In genomic region chr9:111661802-111662491, GRCh38 we compare ENCODE assay signal across 8 cellular contexts. TPM values are rescaled to one million over a fixed set of nuclear protein-coding genes. Genes with fewer than 3 reads are reported as not detected.
DNase-seq lines count a peak whose midpoint lies in the region; ATAC-seq, FAIRE-seq and TF ChIP-seq lines count a peak whose summit lies in the region.

No MANE protein-coding gene starts in this region.

- peak; percentile 51 for FAIRE-seq in GM19239 (lab: Jason Lieb, UNC)

- H3K4me2 ChIP-seq in trophoblast cell (ENCODE audit: low read length), result peak overlapping the region; percentile 100

- peaks cover 38% of the 10 kb centered on the region for H3K4me1 ChIP-seq in adipocyte (ENCODE audit: control insufficient read depth, insufficient read depth, low read length)
- peaks cover 0 to 25% (median 14%) of the 10 kb centered on the region in 12 donors for H3K4me1 ChIP-seq in heart left ventricle
- peaks cover 4 to 16% of the 10 kb centered on the region in 2 experiments for H3K4me1 ChIP-seq in trophoblast cell (ENCODE audit: control insufficient read depth in 1 of 2, insufficient read depth in 2 of 2, low read length in 2 of 2)

- peaks cover 6% of the 10 kb centered on the region for H3K79me2 ChIP-seq in trophoblast cell (ENCODE audit: control insufficient read depth, insufficient read depth, low read length, poor library complexity)

- H3K18ac ChIP-seq in trophoblast cell (ENCODE audit: low read length), result peak overlapping the region; percentile 63

- H4K8ac ChIP-seq in trophoblast cell (ENCODE audit: low read depth, low read length), result peak overlapping the region; percentile 89

- H2AK5ac ChIP-seq in trophoblast cell (ENCODE audit: low read length), result peak overlapping the region; percentile 76

- peak overlapping the region; percentile 61 for H2BK12ac ChIP-seq in trophoblast cell (ENCODE audit: low read length)

- TF ChIP-seq CTCF in C4-2B (conservative IDR thresholded peaks at IDR 0.05) (no peak), RWPE1 (conservative IDR thresholded peaks at IDR 0.05; ENCODE audit: low read depth) (no peak), heart left ventricle (IDR thresholded peaks at IDR 0.05) (no peak)

- peak overlapping the region; percentile 90 for H3K14ac ChIP-seq in trophoblast cell (ENCODE audit: low read length)

- peak; percentile 36 for ATAC-seq in HG03354 (IDR thresholded peaks at IDR 0.05; ENCODE audit: poor library complexity, severe bottlenecking, unreplicated experiment)
- ATAC-seq in heart left ventricle, result peak; percentile 60 to 81 (median 76)

- peak overlapping the region; percentile 59 for H4K12ac ChIP-seq in trophoblast cell (ENCODE audit: low read depth, low read length)

- peak overlapping the region; percentile 62 for H4K91ac ChIP-seq in trophoblast cell (ENCODE audit: low read depth, low read length)

- H3K4ac ChIP-seq in trophoblast cell (ENCODE audit: low read depth, low read length), result peak overlapping the region; percentile 82

- no peak overlapping the region for H3K23ac ChIP-seq in trophoblast cell (ENCODE audit: low read length)

- peaks cover 7% of the 10 kb centered on the region for H3K79me1 ChIP-seq in trophoblast cell (ENCODE audit: low read length)

- POLR2A ChIA-PET in RWPE1 (lab: Yijun Ruan, JAX; ENCODE audit: low non-redundant PET), result no interaction called here

- no peaks in the 10 kb centered on the region for H3K27me3 ChIP-seq in adipocyte (replicated peaks; ENCODE audit: control insufficient read depth, insufficient read depth, low read length)
- H3K27me3 ChIP-seq in heart left ventricle, result no peaks in the 10 kb centered on the region
- no peaks in the 10 kb centered on the region for H3K27me3 ChIP-seq in trophoblast cell (ENCODE audit: insufficient read depth, low read length)

- H3K9ac ChIP-seq in adipocyte (ENCODE audit: low read length), result peak overlapping the region; percentile 87
- peak overlapping the region; percentile 75 for H3K9ac ChIP-seq in trophoblast cell (ENCODE audit: low read length)

- CTCF ChIA-PET in RWPE1 (lab: Yijun Ruan, JAX), result interaction anchor here (0.6 to 0.7 kb wide), 2 partner anchors 69 to 164 kb away, joined by 3 to 5 read pairs; no protein-coding TSS in a partner anchor

- no peak overlapping the region for H2BK5ac ChIP-seq in trophoblast cell (ENCODE audit: low read depth, low read length, poor library complexity)

- peak overlapping the region; percentile 68 for H2BK120ac ChIP-seq in trophoblast cell (ENCODE audit: insufficient read depth, low read length, poor library complexity)

- TF ChIP-seq POLR2A in heart left ventricle (IDR thresholded peaks at IDR 0.05), result no peak

- H3K9me3 ChIP-seq in adipocyte (ENCODE audit: control insufficient read depth, low read length) (no peaks in the 10 kb centered on the region), heart left ventricle (no peaks in the 10 kb centered on the region), trophoblast cell (ENCODE audit: insufficient read depth, low read depth, low read length) (no peaks in the 10 kb centered on the region)

- peaks cover 5% of the 10 kb centered on the region for H3K36me3 ChIP-seq in adipocyte (ENCODE audit: control insufficient read depth, insufficient read depth, low read length, severe bottlenecking)
- peaks cover 0 to 21% (median 4%) of the 10 kb centered on the region in 9 donors for H3K36me3 ChIP-seq in heart left ventricle
- peaks cover 0 to 4% of the 10 kb centered on the region in 2 experiments for H3K36me3 ChIP-seq in trophoblast cell (ENCODE audit: control insufficient read depth in 1 of 2, insufficient read depth in 2 of 2, low read length in 2 of 2)

- peak overlapping the region; percentile 71 for H2AFZ ChIP-seq in trophoblast cell (ENCODE audit: insufficient read depth, low read length, poor library complexity)

- H3K4me3 ChIP-seq in adipocyte (ENCODE audit: low read length) (peak overlapping the region; percentile 94), heart left ventricle (peak overlapping the region; percentile 61 to 97 (median 78)), trophoblast cell (ENCODE audit: low read depth, low read length) (peak overlapping the region; percentile 78)

- peak overlapping the region; percentile 65 for H3K27ac ChIP-seq in C4-2B
- peak overlapping the region; percentile 72 for H3K27ac ChIP-seq in RWPE1
- peak overlapping the region; percentile 40 to 89 (median 74) for H3K27ac ChIP-seq in heart left ventricle
- peak overlapping the region; percentile 83 for H3K27ac ChIP-seq in trophoblast cell (ENCODE audit: low read depth, low read length)

- DNase-seq in GM19239 (ENCODE audit: insufficient read length, low spot score), result peak; percentile 55
- peak; percentile 53 for DNase-seq in RWPE1 (ENCODE audit: low spot score)
- peak; percentile 80 for DNase-seq in adipocyte (ENCODE audit: low read depth)
- peak; percentile 42 to 71 (median 46) for DNase-seq in heart left ventricle
- DNase-seq in trophoblast cell, result peak; percentile 75
- no peak for DNase-seq in kidney glomerular epithelial cell (lab: John Stamatoyannopoulos, UW)

- WGBS in heart left ventricle, 4 donors, result 1% methylated on average over 33 to 57 of the region's 57 CpGs
- no CpG with 5 or more reads among the region's 57 CpGs for WGBS in trophoblast cell (ENCODE audit: extremely low coverage, insufficient coverage, insufficient read length)

- intact Hi-C loops in heart left ventricle (cut with DNase I), result no loop called here

RNA-seq across cellular contexts. Expression of gene GNG10, which starts 0.5 kb away (rescaled TPM):
- 10 to 100 TPM; 23.9 to 51.5 (median 31.3) TPM for total RNA-seq in heart left ventricle
- polyA plus RNA-seq in heart left ventricle, result 10 to 100 TPM; 26.8 to 39.6 TPM
- 34.9 and 37.4 TPM in 2 replicates for polyA plus RNA-seq in trophoblast cell (2013)

RNA-seq across cellular contexts. Expression of gene DNAJC25, which starts 30.8 kb away (rescaled TPM):
- 1 to 10 TPM; 3.9 to 7.3 (median 5.0) TPM for total RNA-seq in heart left ventricle
- polyA plus RNA-seq in heart left ventricle, result 1 to 10 TPM; 3.8 to 8.2 TPM
- polyA plus RNA-seq in trophoblast cell (2013), result 8.2 and 8.8 TPM in 2 replicates
